In genomic region chr15:99928429-99928981, GRCh38 we compare ENCODE assay signal across 7 cellular contexts.
DNase-seq lines count a peak whose midpoint lies in the region; ATAC-seq and TF ChIP-seq lines count a peak whose summit lies in the region.

No MANE protein-coding gene starts in this region.

- peak; percentile 78 for TF ChIP-seq CTCF in GM12875 (IDR thresholded peaks at IDR 0.05; ENCODE audit: borderline replicate concordance, insufficient read depth, low read depth, low read length)
- peak; percentile 43 for TF ChIP-seq CTCF in HFF-Myc (IDR thresholded peaks at IDR 0.05; ENCODE audit: low read depth, low read length, missing control alignments)
- TF ChIP-seq CTCF in activated CD8-positive, alpha-beta T cell treated with anti-CD3 and anti-CD28 coated beads for 36 hours (IDR thresholded peaks at IDR 0.05) = peak; percentile 72

- intact Hi-C loops in activated CD8-positive, alpha-beta T cell treated with anti-CD3 and anti-CD28 coated beads for 36 hours (cut with micrococcal nuclease) = no loop called here

- peak; percentile 93 for ATAC-seq in activated CD8-positive, alpha-beta T cell treated with anti-CD3 and anti-CD28 coated beads for 36 hours

- no peaks in the 10 kb centered on the region for H3K9me3 Mint-ChIP-seq in activated CD8-positive, alpha-beta T cell treated with anti-CD3 and anti-CD28 coated beads for 36 hours

- CTCF ChIA-PET in activated CD8-positive, alpha-beta T cell treated with anti-CD3 and anti-CD28 coated beads for 36 hours (lab: Charles Lee) = interaction anchor here (0.6 to 3.6 kb wide), 14 partner anchors 17 to 422 kb away, joined by 3 to 36 read pairs (median 4); partner anchors contain the start of gene ADAMTS17

- POLR2A ChIA-PET in activated CD8-positive, alpha-beta T cell treated with anti-CD3 and anti-CD28 coated beads for 36 hours (lab: Charles Lee) = no interaction called here

- H3K4me3 ChIP-seq in GM12875 (ENCODE audit: low read depth, low read length) = peak overlapping the region; percentile 44
- H3K4me3 ChIP-seq in HFF-Myc (replicated peaks; ENCODE audit: low read depth, low read length) = peak overlapping the region; percentile 40

- DNase-seq in HFF-Myc (ENCODE audit: extremely low read depth, low read depth) (peak; percentile 4), NCI-H1048 (lab: John Stamatoyannopoulos, UW) (peak; percentile 27), ecto neural progenitor cell (ENCODE audit: low spot score) (peak; percentile 78), lung microvascular endothelial cell (ENCODE audit: low read depth in 2 of 2) (peak; percentile 75 to 90)
- DNase-seq in activated CD8-positive, alpha-beta T cell treated with anti-CD3 and anti-CD28 coated beads for 36 hours = peak; percentile 86
- peak; percentile 79 to 83 (median 82) for DNase-seq in stimulated activated CD4-positive, alpha-beta T cell treated with anti-CD3 and anti-CD28 coated beads, TNF-alpha, amount 100 ng/mL, for 4 hours (ENCODE audit: low read depth in 3 of 3)

- H3K36me3 Mint-ChIP-seq in activated CD8-positive, alpha-beta T cell treated with anti-CD3 and anti-CD28 coated beads for 36 hours (ENCODE audit: low read depth) = no peaks in the 10 kb centered on the region

- H3K27ac Mint-ChIP-seq in activated CD8-positive, alpha-beta T cell treated with anti-CD3 and anti-CD28 coated beads for 36 hours = peak overlapping the region; percentile 85

- peaks cover 4% of the 10 kb centered on the region for H3K27me3 Mint-ChIP-seq in activated CD8-positive, alpha-beta T cell treated with anti-CD3 and anti-CD28 coated beads for 36 hours

- peak overlapping the region; percentile 80 for H3K4me3 Mint-ChIP-seq in activated CD8-positive, alpha-beta T cell treated with anti-CD3 and anti-CD28 coated beads for 36 hours

- H3K4me1 Mint-ChIP-seq in activated CD8-positive, alpha-beta T cell treated with anti-CD3 and anti-CD28 coated beads for 36 hours (ENCODE audit: low read depth) = peaks cover 9% of the 10 kb centered on the region

Comparison
In these comparisons a context has a peak if more than half of its experiments do, and no peak if none do; other contexts are left out.
1. Peak in every context shown above with its lines: DNase-seq, ATAC-seq and H3K4me3 ChIP-seq.
2. DNase-seq: peak in every context shown above with its lines; median percentile 86 in activated CD8-positive, alpha-beta T cell treated with anti-CD3 and anti-CD28 coated beads for 36 hours; 82 in lung microvascular endothelial cell; 82 in stimulated activated CD4-positive, alpha-beta T cell treated with anti-CD3 and anti-CD28 coated beads, TNF-alpha, amount 100 ng/mL, for 4 hours; 78 in ecto neural progenitor cell; 27 in NCI-H1048; 4 in HFF-Myc.